In genomic region chr9:123607987-123608565, GRCh38 we compare ENCODE assay signal across 11 cellular contexts.
DNase-seq lines count a peak whose midpoint lies in the region; ATAC-seq lines count a peak whose summit lies in the region.
"Had no signal": no experiment of that assay in that cellular context is flagged by ENCODE, and none has a peak within 500 bp of the region (broad histone marks: within the 10 kb centered on the region; RNA-seq: fewer than 3 reads in every experiment).

No MANE protein-coding gene starts in this region.

- H3K27me3 Mint-ChIP-seq in stimulated activated memory B cell treated with anti-CD40 and anti-IgM and Interleukin-4, amounts not matched to agents 10 μg/mL and 1 μg/mL and 100 μg/mL, for 72 hours: no peaks in the 10 kb centered on the region
- H3K27me3 Mint-ChIP-seq in activated CD8-positive, alpha-beta memory T cell treated with anti-CD3 and anti-CD28 coated beads, Interleukin-2, amount 10 ng/mL, durations not matched to agents 7 days and 5 days: no peaks in the 10 kb centered on the region

- peaks cover 51% of the 10 kb centered on the region for H3K4me1 Mint-ChIP-seq in stimulated activated memory B cell treated with anti-CD40 and anti-IgM and Interleukin-4, amounts not matched to agents 10 μg/mL and 1 μg/mL and 100 μg/mL, for 72 hours
- H3K4me1 Mint-ChIP-seq in activated CD8-positive, alpha-beta memory T cell treated with anti-CD3 and anti-CD28 coated beads, Interleukin-2, amount 10 ng/mL, durations not matched to agents 7 days and 5 days: no peaks in the 10 kb centered on the region

- peak overlapping the region; percentile 77 for H3K27ac Mint-ChIP-seq in stimulated activated memory B cell treated with anti-CD40 and anti-IgM and Interleukin-4, amounts not matched to agents 10 μg/mL and 1 μg/mL and 100 μg/mL, for 72 hours
- no peak overlapping the region for H3K27ac Mint-ChIP-seq in activated CD8-positive, alpha-beta memory T cell treated with anti-CD3 and anti-CD28 coated beads, Interleukin-2, amount 10 ng/mL, durations not matched to agents 7 days and 5 days
- H3K27ac Mint-ChIP-seq: H9 had no signal

- H3K36me3 Mint-ChIP-seq in stimulated activated memory B cell treated with anti-CD40 and anti-IgM and Interleukin-4, amounts not matched to agents 10 μg/mL and 1 μg/mL and 100 μg/mL, for 72 hours: peaks cover 18% of the 10 kb centered on the region
- H3K36me3 Mint-ChIP-seq in activated CD8-positive, alpha-beta memory T cell treated with anti-CD3 and anti-CD28 coated beads, Interleukin-2, amount 10 ng/mL, durations not matched to agents 7 days and 5 days: no peaks in the 10 kb centered on the region

- H3K9me3 Mint-ChIP-seq in stimulated activated memory B cell treated with anti-CD40 and anti-IgM and Interleukin-4, amounts not matched to agents 10 μg/mL and 1 μg/mL and 100 μg/mL, for 72 hours: no peaks in the 10 kb centered on the region
- H3K9me3 Mint-ChIP-seq in activated CD8-positive, alpha-beta memory T cell treated with anti-CD3 and anti-CD28 coated beads, Interleukin-2, amount 10 ng/mL, durations not matched to agents 7 days and 5 days (ENCODE audit: low read depth): no peaks in the 10 kb centered on the region
- H3K9me3 Mint-ChIP-seq: H9 had no signal

- ATAC-seq in GM19043 (IDR thresholded peaks at IDR 0.05; ENCODE audit: low read depth, unreplicated experiment): peak; percentile 93
- peak; percentile 93 for ATAC-seq in HG02623 (IDR thresholded peaks at IDR 0.05; ENCODE audit: unreplicated experiment)
- peak; percentile 88 for ATAC-seq in HG03439 (IDR thresholded peaks at IDR 0.05; ENCODE audit: unreplicated experiment)
- peak; percentile 97 for ATAC-seq in stimulated activated memory B cell treated with anti-CD40 and anti-IgM and Interleukin-4, amounts not matched to agents 10 μg/mL and 1 μg/mL and 100 μg/mL, for 72 hours
- no peak for ATAC-seq in activated CD8-positive, alpha-beta memory T cell treated with anti-CD3 and anti-CD28 coated beads, Interleukin-2, amount 10 ng/mL, durations not matched to agents 7 days and 5 days
- ATAC-seq in left ventricle myocardium superior: no peak

- DNase-seq in activated CD8-positive, alpha-beta memory T cell treated with anti-CD3 and anti-CD28 coated beads, Interleukin-2, amount 10 ng/mL, durations not matched to agents 7 days and 5 days: no peak
- DNase-seq in left ventricle myocardium superior (no peak), T-helper 1 cell (no peak), retina (no peak)
- DNase-seq: H9, left ventricle myocardium inferior, MV-4-11 had no signal

- intact Hi-C loops in left ventricle myocardium superior (cut with micrococcal nuclease): no loop called here

- peak overlapping the region; percentile 9 for H3K4me3 Mint-ChIP-seq in stimulated activated memory B cell treated with anti-CD40 and anti-IgM and Interleukin-4, amounts not matched to agents 10 μg/mL and 1 μg/mL and 100 μg/mL, for 72 hours
- no peak overlapping the region for H3K4me3 Mint-ChIP-seq in activated CD8-positive, alpha-beta memory T cell treated with anti-CD3 and anti-CD28 coated beads, Interleukin-2, amount 10 ng/mL, durations not matched to agents 7 days and 5 days
- H3K4me3 Mint-ChIP-seq: H9 had no signal

- CTCF ChIA-PET in activated CD8-positive, alpha-beta memory T cell treated with anti-CD3 and anti-CD28 coated beads, Interleukin-2, amount 10 ng/mL, durations not matched to agents 7 days and 5 days (lab: Charles Lee): interaction anchor here (1.3 kb wide), 1 partner anchor 125 kb away, joined by 3 read pairs; no protein-coding TSS in a partner anchor

Comparison
In these comparisons a context has a peak if more than half of its experiments do, and no peak if none do; other contexts are left out.
1. ATAC-seq: peak in GM19043 (single experiment), HG02623 (single experiment), HG03439 (single experiment) and stimulated activated memory B cell treated with anti-CD40 and anti-IgM and Interleukin-4, amounts not matched to agents 10 μg/mL and 1 μg/mL and 100 μg/mL, for 72 hours (single experiment); none in activated CD8-positive, alpha-beta memory T cell treated with anti-CD3 and anti-CD28 coated beads, Interleukin-2, amount 10 ng/mL, durations not matched to agents 7 days and 5 days (single experiment) and left ventricle myocardium superior (single experiment).